Comparison of ENCODE assay signal across 11 cellular contexts in the genomic region with DNA sequence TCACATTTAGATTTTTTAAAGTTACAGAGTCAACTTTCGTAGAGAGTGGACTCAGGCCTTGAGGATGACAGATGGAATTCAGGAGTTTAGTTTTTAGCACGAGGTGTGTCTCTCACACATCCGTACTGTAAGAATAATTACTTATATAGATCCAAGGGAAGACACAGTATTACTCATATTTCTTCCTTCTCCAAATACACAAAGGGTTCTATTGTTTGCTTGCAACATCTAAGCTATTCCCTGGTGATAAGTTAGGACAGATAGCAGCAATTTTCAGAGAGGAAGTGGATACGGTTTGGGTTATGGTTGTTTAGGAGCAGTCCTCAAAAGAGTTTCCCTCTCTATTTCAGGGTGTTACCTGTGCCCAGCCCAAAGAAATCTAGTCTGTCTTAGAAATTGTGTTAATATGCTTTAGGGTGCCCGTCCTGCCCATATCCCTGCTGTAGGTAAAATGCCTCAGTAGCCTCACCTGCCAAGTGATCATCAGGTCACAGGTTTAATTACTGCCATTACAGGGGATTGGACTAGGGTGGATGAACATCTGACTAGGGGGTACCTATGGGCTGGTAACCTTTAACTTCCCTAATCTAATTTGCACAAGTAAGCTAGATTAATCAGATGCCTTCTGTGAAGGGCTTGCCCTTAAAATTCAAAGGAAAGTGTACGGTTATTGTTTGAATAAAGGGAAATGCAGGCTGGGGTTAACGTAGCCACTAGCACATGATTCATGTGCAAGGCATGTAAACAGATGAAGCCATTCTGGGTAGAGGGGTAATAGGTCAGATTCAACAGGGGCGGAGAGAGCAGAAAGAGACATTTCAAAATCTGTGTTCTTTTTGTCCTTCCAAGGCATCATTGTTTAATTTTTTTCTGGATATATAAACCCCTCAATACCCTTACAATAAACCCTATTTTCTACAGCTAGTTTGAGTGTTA. TPM values are rescaled to one million over a fixed set of nuclear protein-coding genes. Genes with fewer than 3 reads are reported as not detected.
DNase-seq lines count a peak whose midpoint lies in the region; ATAC-seq and TF ChIP-seq lines count a peak whose summit lies in the region.
"Had no signal": no experiment of that assay in that cellular context is flagged by ENCODE, and none has a peak within 500 bp of the region (broad histone marks: within the 10 kb centered on the region; RNA-seq: fewer than 3 reads in every experiment).

No MANE protein-coding gene starts in this region.

- H3K4me1 ChIP-seq in mucosa of descending colon (ENCODE audit: low read depth), result peaks cover 3% of the 10 kb centered on the region

- DNase-seq in Caki2 (ENCODE audit: low read depth), result peak; percentile 65
- DNase-seq in NCI-H460 (ENCODE audit: extremely low read depth, low read depth), result peak; percentile 14
- peak; percentile 61 to 79 for DNase-seq in dermis microvascular lymphatic vessel endothelial cell (ENCODE audit: low read depth in 2 of 2)
- DNase-seq in mucosa of descending colon, result no peak
- no peak for DNase-seq in ureter (ENCODE audit: low spot score)
- no peak for DNase-seq in NCI-H446 (lab: John Stamatoyannopoulos, UW)
- DNase-seq: dorsolateral prefrontal cortex; NCI-H526 treated with DMSO at 0.1 percent for 48 hours; stimulated activated CD4-positive, alpha-beta T cell treated with anti-CD3 and anti-CD28 coated beads, Interleukin-1b, Interleukin-23, amount 100 ng/mL, for 48 hours had no signal

- H3K4me3 ChIP-seq in mucosa of descending colon, result no peak overlapping the region
- H3K4me3 ChIP-seq: dorsolateral prefrontal cortex had no signal

- no peak for TF ChIP-seq CTCF in mucosa of descending colon (IDR thresholded peaks at IDR 0.05)

- intact Hi-C loops in mucosa of descending colon (cut with DNase I, micrococcal nuclease), result no loop called here

- in situ Hi-C loops in Caki2 (cut with HindIII; ENCODE audit: low pct_unique_long_range_greater_than_20kb, low sequenced_read_pairs), result no loop called here

- H3K36me3 ChIP-seq in mucosa of descending colon (ENCODE audit: low read depth), result no peaks in the 10 kb centered on the region

- ATAC-seq in mucosa of descending colon, result peak; percentile 71
- ATAC-seq in HG03108 (IDR thresholded peaks at IDR 0.05; ENCODE audit: unreplicated experiment), result no peak
- ATAC-seq in HG03039 (IDR thresholded peaks at IDR 0.05; ENCODE audit: unreplicated experiment), result no peak

- H3K9me3 ChIP-seq in mucosa of descending colon, result no peaks in the 10 kb centered on the region

RNA-seq across cellular contexts. Expression of a gene that starts 8.7 kb away (rescaled TPM):
- total RNA-seq in Caki2 (2014; rRNA removed; shearing (Covaris generic); ENCODE audit: low replicate concordance), result 26.1 and 32.9 TPM in 2 replicates
- 15.7 and 16.5 TPM in 2 replicates for total RNA-seq in NCI-H460 (2014; rRNA removed; shearing (Covaris generic))
- 9.9 and 13.0 TPM in 2 replicates for polyA plus RNA-seq in NCI-H460 (2014; cell fraction: nucleus; rRNA removed)
- total RNA-seq in dermis microvascular lymphatic vessel endothelial cell (47.5 and 52.2 TPM in 2 replicates), mucosa of descending colon (10 to 100 TPM; 38.3 to 47.6 (median 40.4) TPM), ureter (36.2 TPM)

Comparison
In these comparisons a context has a peak if more than half of its experiments do, and no peak if none do; other contexts are left out.
1. DNase-seq: peak in Caki2 (single experiment), NCI-H460 (single experiment) and dermis microvascular lymphatic vessel endothelial cell (2 of 2); none in mucosa of descending colon (0 of 3), ureter (single experiment) and NCI-H446 (0 of 2).